In the genomic region with DNA sequence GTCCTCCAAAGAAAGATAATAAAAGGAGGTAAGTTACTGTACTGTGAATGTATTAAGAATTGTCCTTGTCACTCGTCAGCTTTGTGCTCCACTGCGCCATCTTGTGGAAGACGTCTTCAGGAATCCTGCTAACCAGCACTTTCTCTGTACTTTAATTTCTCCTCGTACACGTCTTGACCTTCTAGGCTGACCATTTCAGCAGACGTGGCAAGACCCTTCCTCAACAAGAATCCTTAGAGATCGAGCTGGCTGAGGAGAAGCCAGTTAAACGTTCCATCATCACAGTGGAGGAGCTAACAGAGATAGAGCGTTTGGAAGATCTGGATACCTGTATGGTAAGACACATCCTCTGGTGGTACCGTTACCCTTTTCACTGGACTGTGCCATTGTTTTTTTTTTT, we compare ENCODE assay signal across 8 cellular contexts.
DNase-seq lines count a peak whose midpoint lies in the region; ATAC-seq and TF ChIP-seq lines count a peak whose summit lies in the region.

No MANE protein-coding gene starts in this region.

- peak; percentile 80 for TF ChIP-seq CTCF in activated CD8-positive, alpha-beta T cell treated with anti-CD3 and anti-CD28 coated beads for 36 hours (IDR thresholded peaks at IDR 0.05)

- DNase-seq in CD1c-positive myeloid dendritic cell (ENCODE audit: extremely low spot score) (peak; percentile 80), NCI-H82 (lab: John Stamatoyannopoulos, UW) (peak; percentile 87), lung microvascular endothelial cell (ENCODE audit: low read depth in 2 of 2) (peak; percentile 74 to 78)
- peak; percentile 90 for DNase-seq in activated CD8-positive, alpha-beta T cell treated with anti-CD3 and anti-CD28 coated beads for 36 hours
- DNase-seq in effector CD4-positive, alpha-beta T cell: peak; percentile 71
- peak; percentile 65 for DNase-seq in stimulated activated CD8-positive, alpha-beta memory T cell treated with anti-CD3 and anti-CD28 coated beads, Interleukin-15, amount 100 ng/mL, for 24 hours (ENCODE audit: low read depth)

- CTCF ChIA-PET in activated CD8-positive, alpha-beta T cell treated with anti-CD3 and anti-CD28 coated beads for 36 hours (lab: Charles Lee): interaction anchor here (0.6 to 7.3 kb wide), 47 partner anchors 10 to 410 kb away, joined by 3 to 68 read pairs (median 4); partner anchors contain the start of gene CARMIL1

- no peak overlapping the region for H3K27ac Mint-ChIP-seq in activated CD8-positive, alpha-beta T cell treated with anti-CD3 and anti-CD28 coated beads for 36 hours

- no peaks in the 10 kb centered on the region for H3K36me3 Mint-ChIP-seq in activated CD8-positive, alpha-beta T cell treated with anti-CD3 and anti-CD28 coated beads for 36 hours (ENCODE audit: low read depth)

- H3K4me3 Mint-ChIP-seq in activated CD8-positive, alpha-beta T cell treated with anti-CD3 and anti-CD28 coated beads for 36 hours: no peak overlapping the region

- H3K27me3 Mint-ChIP-seq in activated CD8-positive, alpha-beta T cell treated with anti-CD3 and anti-CD28 coated beads for 36 hours: no peaks in the 10 kb centered on the region

- no peaks in the 10 kb centered on the region for H3K9me3 Mint-ChIP-seq in activated CD8-positive, alpha-beta T cell treated with anti-CD3 and anti-CD28 coated beads for 36 hours

- peaks cover 2% of the 10 kb centered on the region for H3K4me1 Mint-ChIP-seq in activated CD8-positive, alpha-beta T cell treated with anti-CD3 and anti-CD28 coated beads for 36 hours (ENCODE audit: low read depth)

- POLR2A ChIA-PET in activated CD8-positive, alpha-beta T cell treated with anti-CD3 and anti-CD28 coated beads for 36 hours (lab: Charles Lee): no interaction called here

- intact Hi-C loops in activated CD8-positive, alpha-beta T cell treated with anti-CD3 and anti-CD28 coated beads for 36 hours (cut with micrococcal nuclease): loop anchor here (2.0 to 5.0 kb wide), 2 partner anchors 292 to 334 kb away; no protein-coding TSS in a partner anchor

- ATAC-seq in HG02798 (IDR thresholded peaks at IDR 0.05; ENCODE audit: poor library complexity, unreplicated experiment) (peak; percentile 61), HG03039 (IDR thresholded peaks at IDR 0.05; ENCODE audit: unreplicated experiment) (no peak)
- peak; percentile 66 for ATAC-seq in activated CD8-positive, alpha-beta T cell treated with anti-CD3 and anti-CD28 coated beads for 36 hours
